30 cellular contexts compared by ENCODE assay signal in genomic region chr13:23953860-23954512, GRCh38. TPM values are rescaled to one million over a fixed set of nuclear protein-coding genes. Genes with fewer than 3 reads are reported as not detected.
"Had no signal": no experiment of that assay in that cellular context is flagged by ENCODE, and none has a peak within 500 bp of the region (broad histone marks: within the 10 kb centered on the region; RNA-seq: fewer than 3 reads in every experiment).

No MANE protein-coding gene starts in this region.

- H3K36me3 ChIP-seq: heart left ventricle, prostate gland, right lobe of liver, spleen, tibial nerve, upper lobe of right lung, vagina had no signal

- H3K9me3 ChIP-seq: heart left ventricle, mucosa of descending colon, prostate gland, right lobe of liver, spleen, tibial nerve, upper lobe of right lung, vagina had no signal

- H3K9ac ChIP-seq: parathyroid adenoma had no signal

- H3K27ac ChIP-seq: heart left ventricle, parathyroid adenoma, prostate gland, right lobe of liver, spleen, tibial nerve, upper lobe of right lung, vagina had no signal

- H3K79me2 ChIP-seq: parathyroid adenoma had no signal

- H3K36me3 Mint-ChIP-seq: naive thymus-derived CD8-positive, alpha-beta T cell; stimulated activated memory B cell treated with anti-CD40 and anti-IgM and Interleukin-4, amounts not matched to agents 10 μg/mL and 1 μg/mL and 100 μg/mL, for 72 hours had no signal

- ATAC-seq: esophagus mucosa; heart left ventricle; left lobe of liver; mucosa of descending colon; naive thymus-derived CD8-positive, alpha-beta T cell; right lobe of liver; stimulated activated memory B cell treated with anti-CD40 and anti-IgM and Interleukin-4, amounts not matched to agents 10 μg/mL and 1 μg/mL and 100 μg/mL, for 72 hours; upper lobe of right lung had no signal

- FAIRE-seq: endometrium, frontal cortex, islet of Langerhans had no signal

- H3K27ac Mint-ChIP-seq: naive thymus-derived CD8-positive, alpha-beta T cell; stimulated activated memory B cell treated with anti-CD40 and anti-IgM and Interleukin-4, amounts not matched to agents 10 μg/mL and 1 μg/mL and 100 μg/mL, for 72 hours; stimulated activated naive CD8-positive, alpha-beta T cell treated with anti-CD3 and anti-CD28 coated beads, Interleukin-15, Interleukin-2, amounts not matched to agents 100 ng/mL and 50 ng/mL, for 24 hours had no signal

- H3K9me3 Mint-ChIP-seq: naive thymus-derived CD8-positive, alpha-beta T cell; stimulated activated memory B cell treated with anti-CD40 and anti-IgM and Interleukin-4, amounts not matched to agents 10 μg/mL and 1 μg/mL and 100 μg/mL, for 72 hours; stimulated activated naive CD8-positive, alpha-beta T cell treated with anti-CD3 and anti-CD28 coated beads, Interleukin-15, Interleukin-2, amounts not matched to agents 100 ng/mL and 50 ng/mL, for 24 hours had no signal

- H3K4me3 Mint-ChIP-seq: stimulated activated memory B cell treated with anti-CD40 and anti-IgM and Interleukin-4, amounts not matched to agents 10 μg/mL and 1 μg/mL and 100 μg/mL, for 72 hours; stimulated activated naive CD8-positive, alpha-beta T cell treated with anti-CD3 and anti-CD28 coated beads, Interleukin-15, Interleukin-2, amounts not matched to agents 100 ng/mL and 50 ng/mL, for 24 hours had no signal

- H3K4me1 ChIP-seq: heart left ventricle, parathyroid adenoma, prostate gland, right lobe of liver, spleen, upper lobe of right lung had no signal

- H2AFZ ChIP-seq: parathyroid adenoma had no signal

- DNase-seq: effector memory CD4-positive, alpha-beta T cell; heart left ventricle; hypothalamus; kidney glomerular epithelial cell; mammary epithelial cell; mucosa of descending colon; naive thymus-derived CD8-positive, alpha-beta T cell; occipital lobe; right lobe of liver; spleen; stimulated activated CD4-positive, alpha-beta T cell treated with anti-CD3 and anti-CD28 coated beads, Interleukin-15, amount 100 ng/mL, for 24 hours; stimulated activated CD4-positive, alpha-beta T cell treated with anti-CD3 and anti-CD28 coated beads, Interleukin-1b, Interleukin-23, amount 100 ng/mL, for 48 hours; stimulated activated CD4-positive, alpha-beta T cell treated with anti-CD3 and anti-CD28 coated beads, Interleukin-4, amount 100 ng/mL, for 24 hours; upper lobe of right lung had no signal

- H3K27me3 ChIP-seq: right lobe of liver, spleen, tibial nerve, upper lobe of right lung, vagina had no signal

- H3K4me1 Mint-ChIP-seq: stimulated activated memory B cell treated with anti-CD40 and anti-IgM and Interleukin-4, amounts not matched to agents 10 μg/mL and 1 μg/mL and 100 μg/mL, for 72 hours had no signal

- H3K4me3 ChIP-seq: heart left ventricle, mucosa of descending colon, prostate gland, right lobe of liver, spleen, tibial nerve, upper lobe of right lung, vagina had no signal

RNA-seq across cellular contexts. Expression of gene C1QTNF9B, which starts 56.7 kb away (rescaled TPM):
- total RNA-seq: esophagus mucosa; glomerular endothelial cell; left lobe of liver; lower leg skin; mammary epithelial cell; mesenteric fat pad; naive thymus-derived CD8-positive, alpha-beta T cell; occipital lobe; renal cortical epithelial cell; temporal lobe; upper lobe of right lung; vagina had no signal
- polyA plus RNA-seq: mammary epithelial cell; naive thymus-derived CD8-positive, alpha-beta T cell had no signal
